Comparison of ENCODE assay signal across 21 cellular contexts in genomic region chr12:92027243-92027642, GRCh38.
DNase-seq lines count a peak whose midpoint lies in the region; ATAC-seq and TF ChIP-seq lines count a peak whose summit lies in the region.
"Had no signal": no experiment of that assay in that cellular context is flagged by ENCODE, and none has a peak within 500 bp of the region (broad histone marks: within the 10 kb centered on the region; RNA-seq: fewer than 3 reads in every experiment).

No MANE protein-coding gene starts in this region.

- no peaks in the 10 kb centered on the region for H4K20me1 ChIP-seq in DND-41 (ENCODE audit: insufficient read depth, low read length)

- H3K27ac ChIP-seq in DND-41 (ENCODE audit: low read length) (0 out of 2 replicates have a peak overlapping the region, but pooled peaks have one; percentile 23), rectal smooth muscle tissue (ENCODE audit: low read depth, low read length) (peak overlapping the region; percentile 84), RWPE1 (no peak overlapping the region)
- H3K27ac ChIP-seq: cardiac muscle cell, neural progenitor cell, testis had no signal

- peaks cover 41% of the 10 kb centered on the region for H3K4me1 Mint-ChIP-seq in T-helper 1 cell treated with Interleukin-12 subunit alpha and Interleukin-12 subunit beta and Interleukin-4 antibody, amounts not matched to agents 30 μg/mL and 1 μg/mL, for 36 hours (ENCODE audit: low read depth)
- peaks cover 36% of the 10 kb centered on the region for H3K4me1 Mint-ChIP-seq in brain

- no peaks in the 10 kb centered on the region for H3K9me3 ChIP-seq in DND-41 (ENCODE audit: insufficient read depth, low read length, severe bottlenecking)
- H3K9me3 ChIP-seq: heart left ventricle, testis had no signal

- DNase-seq in T-helper 1 cell (no peak), DND-41 (no peak), iPS-NIHi7 (ENCODE audit: extremely low spot score) (no peak), A172 (ENCODE audit: low spot score) (no peak), RWPE1 (ENCODE audit: low spot score) (no peak)
- DNase-seq: 8988T; activated CD4-positive, CD25-positive, alpha-beta regulatory T cell treated with anti-CD3 and anti-CD28 coated beads, Interleukin-2, amount 50 U/mL, for 72 hours; AML-193; COR-L47; DMS79 treated with DMSO at 0.1 percent for 48 hours; heart left ventricle; HFFc6; MV-4-11; NCI-H524 treated with DMSO at 0.1 percent for 48 hours; testis had no signal

- H3K27ac Mint-ChIP-seq in T-helper 1 cell treated with Interleukin-12 subunit alpha and Interleukin-12 subunit beta and Interleukin-4 antibody, amounts not matched to agents 30 μg/mL and 1 μg/mL, for 36 hours: peak overlapping the region; percentile 49
- peak overlapping the region in 3 of 5 experiments; percentile 48 to 80 (median 78) for H3K27ac Mint-ChIP-seq in brain
- H3K27ac Mint-ChIP-seq: HFFc6, neural progenitor cell had no signal

- POLR2A ChIA-PET in RWPE1 (lab: Yijun Ruan, JAX; ENCODE audit: low non-redundant PET): no interaction called here

- H3K4me3 Mint-ChIP-seq in T-helper 1 cell treated with Interleukin-12 subunit alpha and Interleukin-12 subunit beta and Interleukin-4 antibody, amounts not matched to agents 30 μg/mL and 1 μg/mL, for 36 hours: no peak overlapping the region
- H3K4me3 Mint-ChIP-seq in brain: peak overlapping the region in 1 of 5 experiments; percentile 30
- H3K4me3 Mint-ChIP-seq: HFFc6, neural progenitor cell had no signal

- H3K9ac ChIP-seq in DND-41 (ENCODE audit: low read depth, low read length) (no peak overlapping the region), rectal smooth muscle tissue (ENCODE audit: low read length) (no peak overlapping the region)
- H3K9ac ChIP-seq: neural progenitor cell had no signal

- H3K9me3 Mint-ChIP-seq in T-helper 1 cell treated with Interleukin-12 subunit alpha and Interleukin-12 subunit beta and Interleukin-4 antibody, amounts not matched to agents 30 μg/mL and 1 μg/mL, for 36 hours: no peaks in the 10 kb centered on the region
- H3K9me3 Mint-ChIP-seq in brain: peaks cover 0 to 7% (median 0%) of the 10 kb centered on the region in 5 experiments
- H3K9me3 Mint-ChIP-seq: HFFc6, neural progenitor cell had no signal

- H3K27me3 ChIP-seq in DND-41 (ENCODE audit: insufficient read depth, low read length, poor library complexity) (no peaks in the 10 kb centered on the region), rectal smooth muscle tissue (ENCODE audit: control insufficient read depth, insufficient read depth, low read length) (no peaks in the 10 kb centered on the region)
- H3K27me3 ChIP-seq: cardiac muscle cell, heart left ventricle, neural progenitor cell, testis had no signal

- H3K36me3 ChIP-seq in DND-41 (ENCODE audit: insufficient read depth, low read length) (no peaks in the 10 kb centered on the region), rectal smooth muscle tissue (ENCODE audit: control insufficient read depth, insufficient read depth, low read length) (no peaks in the 10 kb centered on the region)
- H3K36me3 ChIP-seq: cardiac muscle cell, heart left ventricle, neural progenitor cell had no signal

- peaks cover 9% of the 10 kb centered on the region for H3K36me3 Mint-ChIP-seq in T-helper 1 cell treated with Interleukin-12 subunit alpha and Interleukin-12 subunit beta and Interleukin-4 antibody, amounts not matched to agents 30 μg/mL and 1 μg/mL, for 36 hours (ENCODE audit: low read depth)
- no peaks in the 10 kb centered on the region for H3K36me3 Mint-ChIP-seq in brain
- H3K36me3 Mint-ChIP-seq: neural progenitor cell had no signal

- H3K4me2 ChIP-seq in DND-41 (ENCODE audit: insufficient read depth, low read length): no peak overlapping the region
- H3K4me2 ChIP-seq: neural progenitor cell had no signal

- ATAC-seq in DND-41 (ENCODE audit: insufficient read depth, low read depth): no peak
- ATAC-seq: heart left ventricle, left lobe of liver had no signal

- peak overlapping the region; percentile 51; the same call in 1 of the 2 replicates for H2AFZ ChIP-seq in DND-41 (ENCODE audit: low read depth, low read length)
- H2AFZ ChIP-seq: neural progenitor cell had no signal

- CTCF ChIA-PET in RWPE1 (lab: Yijun Ruan, JAX): interaction anchor here (0.7 kb wide), 1 partner anchor 310 kb away, joined by 8 read pairs; no protein-coding TSS in a partner anchor

- H3K27me3 Mint-ChIP-seq in T-helper 1 cell treated with Interleukin-12 subunit alpha and Interleukin-12 subunit beta and Interleukin-4 antibody, amounts not matched to agents 30 μg/mL and 1 μg/mL, for 36 hours (ENCODE audit: low read depth): no peaks in the 10 kb centered on the region
- no peaks in the 10 kb centered on the region for H3K27me3 Mint-ChIP-seq in brain

- H3K79me2 ChIP-seq in DND-41 (ENCODE audit: insufficient read depth, low read length): peaks cover 13% of the 10 kb centered on the region

- TF ChIP-seq CTCF in DND-41 (IDR thresholded peaks at IDR 0.05; ENCODE audit: borderline replicate concordance, extremely low read depth, low read length, poor library complexity, severe bottlenecking): no peak
- TF ChIP-seq CTCF in brain (conservative IDR thresholded peaks at IDR 0.05): no peak
- no peak for TF ChIP-seq CTCF in RWPE1 (conservative IDR thresholded peaks at IDR 0.05; ENCODE audit: low read depth)

- H3K4me3 ChIP-seq in DND-41 (ENCODE audit: low read depth in 1 of 2, low read length in 2 of 2) (no peak overlapping the region), rectal smooth muscle tissue (ENCODE audit: low read length) (no peak overlapping the region)
- H3K4me3 ChIP-seq: cardiac muscle cell, heart left ventricle, neural progenitor cell, testis had no signal

- peaks cover 70% of the 10 kb centered on the region for H3K4me1 ChIP-seq in DND-41 (ENCODE audit: insufficient read depth, low read length)
- peaks cover 24% of the 10 kb centered on the region for H3K4me1 ChIP-seq in rectal smooth muscle tissue (ENCODE audit: control insufficient read depth, insufficient read depth, low read length)
- H3K4me1 ChIP-seq: neural progenitor cell had no signal
